Comparison of ENCODE assay signal across 9 cellular contexts in genomic region chr17:78132086-78132676, GRCh38. TPM values are rescaled to one million over a fixed set of nuclear protein-coding genes. Genes with fewer than 3 reads are reported as not detected.
DNase-seq lines count a peak whose midpoint lies in the region; ATAC-seq, FAIRE-seq and TF ChIP-seq lines count a peak whose summit lies in the region.
"Had no signal": no experiment of that assay in that cellular context is flagged by ENCODE, and none has a peak within 500 bp of the region (broad histone marks: within the 10 kb centered on the region; RNA-seq: fewer than 3 reads in every experiment).

No MANE protein-coding gene starts in this region.

- H3K4me2 ChIP-seq in GM12878 (ENCODE audit: control insufficient read depth, insufficient read depth), result peak overlapping the region; percentile 96

- H4K20me1 ChIP-seq in GM12878 (ENCODE audit: control insufficient read depth, insufficient read depth), result no peaks in the 10 kb centered on the region

- no peak for TF ChIP-seq EP300 in GM12878 (IDR thresholded peaks at IDR 0.05; ENCODE audit: borderline replicate concordance in 1 of 2, control insufficient read depth in 1 of 2, low read depth in 2 of 2, low read length in 2 of 2)

- peak; percentile 87 for DNase-seq in GM12865 (ENCODE audit: low read depth)
- DNase-seq in NCI-H69 (lab: John Stamatoyannopoulos, UW), result peak; percentile 54
- DNase-seq in GM12878 (ENCODE audit: low read depth, low spot score), result no peak
- peak; percentile 67 to 94 (median 82) for DNase-seq in mucosa of descending colon
- DNase-seq in vagina (ENCODE audit: extremely low spot score in 2 of 2), result no peak
- DNase-seq in HuH-7.5 (ENCODE audit: low spot score), result no peak

- CTCF ChIA-PET in GM12878 (lab: Yijun Ruan, JAX), result interaction anchor here (1.3 to 9.5 kb wide), 3 partner anchors 5 to 42 kb away, joined by 4 to 132 read pairs (median 66); partner anchors contain the start of gene TMC6

- SMC1A ChIA-PET in GM12878 (lab: Charles Lee; ENCODE audit: uncharacterized antibody, unreplicated experiment), result no interaction called here

- WGBS in GM12878 (ENCODE audit: insufficient coverage, insufficient replicate concordance, low lambda C conversion rate, missing lambda C conversion rate), result 2% methylated on average over 23 of the region's 38 CpGs

- H3K4me3 ChIP-seq in GM12865 (ENCODE audit: low read depth, low read length), result peak overlapping the region; percentile 87
- H3K4me3 ChIP-seq in GM12878, result peak overlapping the region; percentile 94
- no peak overlapping the region for H3K4me3 ChIP-seq in mucosa of descending colon
- H3K4me3 ChIP-seq in vagina, result peak overlapping the region; percentile 32 to 37

- ATAC-seq in GM12878, result peak; percentile 27
- ATAC-seq in mucosa of descending colon, result peak; percentile 36
- no peak for ATAC-seq in HG02763 (IDR thresholded peaks at IDR 0.05; ENCODE audit: unreplicated experiment)
- no peak for ATAC-seq in GM19351 (IDR thresholded peaks at IDR 0.05; ENCODE audit: unreplicated experiment)

- peaks cover 82% of the 10 kb centered on the region for H3K79me2 ChIP-seq in GM12878 (ENCODE audit: control insufficient read depth, insufficient read depth, low read length)

- no TSS peak for BruUV-seq in GM12878 (replicated peaks; lab: Mats Ljungman, UMichigan)

- H3K36me3 ChIP-seq in GM12878 (ENCODE audit: control insufficient read depth in 2 of 2, insufficient read depth in 2 of 2, low read length in 1 of 2) (peaks cover 13 to 16% of the 10 kb centered on the region in 2 experiments; a peak in 3 of 4 replicates), mucosa of descending colon (ENCODE audit: low read depth) (no peaks in the 10 kb centered on the region), vagina (no peaks in the 10 kb centered on the region)

- H3K27me3 ChIP-seq in GM12878 (replicated peaks in 1 of 2; ENCODE audit: control insufficient read depth in 2 of 2, insufficient read depth in 2 of 2, low read length in 1 of 2), result no peaks in the 10 kb centered on the region
- no peaks in the 10 kb centered on the region for H3K27me3 ChIP-seq in vagina

- no peak for TF ChIP-seq RAD21 in GM12878 (IDR thresholded peaks at IDR 0.05; ENCODE audit: insufficient read depth, low read depth, low read length)

- no peak overlapping the region for H2AFZ ChIP-seq in GM12878 (ENCODE audit: control insufficient read depth, low read depth, low read length)

- H3K27ac ChIP-seq in GM12878 (ENCODE audit: control insufficient read depth, insufficient read depth) (peak overlapping the region; percentile 93), vagina (peak overlapping the region; percentile 48)

- POLR2A ChIA-PET in GM12878 (lab: Charles Lee), result interaction anchor here (0.9 to 3.7 kb wide), 4 partner anchors 12 to 44 kb away, joined by 3 to 13 read pairs (median 5); partner anchors contain the start of gene SYNGR2

- in situ Hi-C loops in GM12878 (cut with MboI), result no loop called here

- H3K9ac ChIP-seq in GM12878 (ENCODE audit: control insufficient read depth, insufficient read depth, low read length), result peak overlapping the region; percentile 86

- FAIRE-seq in GM12878 (lab: Jason Lieb, UNC), result peak; percentile 27

- H3K4me1 ChIP-seq in GM12878 (ENCODE audit: control insufficient read depth, insufficient read depth, low read length), result peaks cover 56% of the 10 kb centered on the region
- H3K4me1 ChIP-seq in mucosa of descending colon (ENCODE audit: low read depth), result peaks cover 39% of the 10 kb centered on the region
- peaks cover 53% of the 10 kb centered on the region for H3K4me1 ChIP-seq in vagina

- H3K9me3 ChIP-seq in GM12878 (replicated peaks; ENCODE audit: control insufficient read depth, insufficient read depth, low read length), result no peaks in the 10 kb centered on the region
- no peaks in the 10 kb centered on the region for H3K9me3 ChIP-seq in mucosa of descending colon
- H3K9me3 ChIP-seq in vagina, result no peaks in the 10 kb centered on the region

- TF ChIP-seq CTCF in GM12865 (IDR thresholded peaks at IDR 0.05; ENCODE audit: insufficient read depth, low read depth, low read length, missing control alignments) (no peak), GM12878 (IDR thresholded peaks at IDR 0.05 in 2 of 3, conservative IDR thresholded peaks at IDR 0.05 in 1 of 3; ENCODE audit: control insufficient read depth in 2 of 3, extremely low read depth in 1 of 3, insufficient read depth in 1 of 3, low read depth in 3 of 3, low read length in 3 of 3) (0 out of 6 replicates have a peak, but pooled peaks of 1 of the 3 experiments have one; percentile 1), mucosa of descending colon (IDR thresholded peaks at IDR 0.05) (no peak), vagina (IDR thresholded peaks at IDR 0.05) (no peak)

- RAD21 ChIA-PET in GM12878 (lab: Charles Lee; ENCODE audit: unreplicated experiment), result interaction anchor here (0.6 to 2.7 kb wide), 6 partner anchors 12 to 704 kb away, joined by 3 to 6 read pairs (median 4); no protein-coding TSS in a partner anchor

- intact Hi-C loops in GM12878 (cut with micrococcal nuclease; ENCODE audit: unreplicated experiment), result no loop called here
- intact Hi-C loops in mucosa of descending colon (cut with DNase I, micrococcal nuclease), result no loop called here
- intact Hi-C loops in vagina (cut with DNase I), result no loop called here

- peak; percentile 73 for TF ChIP-seq POLR2A in GM12878 (IDR thresholded peaks at IDR 0.05; ENCODE audit: low read depth, low read length)
- TF ChIP-seq POLR2A in vagina (IDR thresholded peaks at IDR 0.05), result no peak

RNA-seq across cellular contexts. Expression of gene TMC8, which starts 1.6 kb away (rescaled TPM):
- 310 and 316 TPM in 2 replicates for total RNA-seq in GM12878 (2013; cell fraction: nucleolus; rRNA removed)
- total RNA-seq in GM12878 (2014; rRNA removed), result 40.9 and 41.9 TPM in 2 replicates
- 22.2 and 25.4 TPM in 2 replicates for total RNA-seq in GM12878 (2014; rRNA removed; fragmentation: Illumina TruSeq; extraction: Trizol)
- total RNA-seq in GM12878 (2021), result 120 and 128 TPM in 2 replicates
- polyA plus RNA-seq in GM12878 (2011; ENCODE audit: low read depth), result 110 TPM
- 19.5 and 36.5 TPM in 2 replicates for polyA plus RNA-seq in GM12878 (2011; rRNA removed)
- polyA plus RNA-seq in GM12878 (2011; cell fraction: cytosol; rRNA removed), result 62.8 and 67.7 TPM in 2 replicates
- 353 and 365 TPM in 2 replicates for polyA plus RNA-seq in GM12878 (2011; cell fraction: nucleus; rRNA removed)
- 116 and 163 TPM in 2 replicates for polyA plus RNA-seq in GM12878 (2012)
- 16.7 and 45.9 TPM in 2 replicates for polyA plus RNA-seq in GM12878 (2014; fragmentation: Illumina TruSeq; extraction: Trizol)
- 1 to 10 TPM; 2.7 to 8.4 TPM for polyA plus RNA-seq in GM12878 (2014; fragmentation: Nextera tagmentation; extraction: Ambion mirVana)
- polyA plus RNA-seq in GM12878 (2014; rRNA removed), result 118 and 129 TPM in 2 replicates
- polyA plus RNA-seq in GM12878 (2016; fragmentation: Nextera tagmentation; extraction: Ambion mirVana), result 10 to 100 TPM; 38.2 to 48.1 TPM
- polyA minus RNA-seq in GM12878 (2011; rRNA and poly(A)+ RNA removed), result 87.9 and 94.3 TPM in 2 replicates
- polyA minus RNA-seq in GM12878 (2011; cell fraction: cytosol; rRNA and poly(A)+ RNA removed), result 17.8 and 22.5 TPM in 2 replicates
- polyA minus RNA-seq in GM12878 (2011; cell fraction: nucleus; rRNA and poly(A)+ RNA removed), result 96.8 and 128 TPM in 2 replicates
- total RNA-seq in mucosa of descending colon, result 10 to 100 TPM in 1 of 3 donors, 1 to 10 TPM in 2; 6.0 to 11.4 (median 8.5) TPM
- 24.6 TPM for total RNA-seq in vagina
- total RNA-seq: LHCN-M2 had no signal

RNA-seq across cellular contexts. Expression of gene TMC6, which starts 3.6 kb away (rescaled TPM):
- total RNA-seq in GM12878 (2013; cell fraction: nucleolus; rRNA removed), result 479 and 553 TPM in 2 replicates
- 104 and 117 TPM in 2 replicates for total RNA-seq in GM12878 (2014; rRNA removed)
- total RNA-seq in GM12878 (2014; rRNA removed; fragmentation: Illumina TruSeq; extraction: Trizol), result 34.2 and 39.1 TPM in 2 replicates
- total RNA-seq in GM12878 (2021), result 206 and 232 TPM in 2 replicates
- 47.5 TPM for polyA plus RNA-seq in GM12878 (2011; ENCODE audit: low read depth)
- polyA plus RNA-seq in GM12878 (2011; rRNA removed), result 25.6 and 38.0 TPM in 2 replicates
- polyA plus RNA-seq in GM12878 (2011; cell fraction: cytosol; rRNA removed), result 39.0 and 65.3 TPM in 2 replicates
- polyA plus RNA-seq in GM12878 (2011; cell fraction: nucleus; rRNA removed), result 658 and 780 TPM in 2 replicates
- polyA plus RNA-seq in GM12878 (2012), result 192 and 207 TPM in 2 replicates
- 2.0 and 20.0 TPM in 2 replicates for polyA plus RNA-seq in GM12878 (2014; fragmentation: Illumina TruSeq; extraction: Trizol)
- polyA plus RNA-seq in GM12878 (2014; fragmentation: Nextera tagmentation; extraction: Ambion mirVana), result 10 to 100 TPM in 1 of 2 experiments, 1 to 10 TPM in 1; 1.9 to 11.5 TPM
- polyA plus RNA-seq in GM12878 (2014; rRNA removed), result 136 and 153 TPM in 2 replicates
- polyA plus RNA-seq in GM12878 (2016; fragmentation: Nextera tagmentation; extraction: Ambion mirVana), result 10 to 100 TPM; 82.0 to 94.4 TPM
- 24.9 and 76.7 TPM in 2 replicates for polyA minus RNA-seq in GM12878 (2011; rRNA and poly(A)+ RNA removed)
- polyA minus RNA-seq in GM12878 (2011; cell fraction: cytosol; rRNA and poly(A)+ RNA removed), result 38.3 and 48.8 TPM in 2 replicates
- 152 and 216 TPM in 2 replicates for polyA minus RNA-seq in GM12878 (2011; cell fraction: nucleus; rRNA and poly(A)+ RNA removed)
- total RNA-seq in mucosa of descending colon, result 100 to 1,000 TPM in 2 of 3 donors, 10 to 100 TPM in 1; 53.8 to 108 (median 105) TPM
- 64.8 TPM for total RNA-seq in vagina

RNA-seq across cellular contexts. Expression of gene C17orf99, which starts 14.0 kb away (rescaled TPM):
- 3.6 and 5.5 TPM in 2 replicates for total RNA-seq in GM12878 (2013; cell fraction: nucleolus; rRNA removed)
- 2.1 and 5.9 TPM in 2 replicates for total RNA-seq in GM12878 (2014; rRNA removed)
- 1.6 and 1.9 TPM in 2 replicates for total RNA-seq in GM12878 (2014; rRNA removed; fragmentation: Illumina TruSeq; extraction: Trizol)
- total RNA-seq in GM12878 (2021), result 3.1 and 4.4 TPM in 2 replicates
- 1.5 TPM for polyA plus RNA-seq in GM12878 (2011; ENCODE audit: low read depth)
- polyA plus RNA-seq in GM12878 (2011; rRNA removed), result 2.2 and 3.5 TPM in 2 replicates
- 4.1 and 4.5 TPM in 2 replicates for polyA plus RNA-seq in GM12878 (2011; cell fraction: cytosol; rRNA removed)
- 5.0 and 11.8 TPM in 2 replicates for polyA plus RNA-seq in GM12878 (2011; cell fraction: nucleus; rRNA removed)
- 3.6 and 6.7 TPM in 2 replicates for polyA plus RNA-seq in GM12878 (2012)
- 0.22 and 1.4 TPM in 2 replicates for polyA plus RNA-seq in GM12878 (2014; fragmentation: Illumina TruSeq; extraction: Trizol)
- polyA plus RNA-seq in GM12878 (2014; fragmentation: Nextera tagmentation; extraction: Ambion mirVana), result under 1 TPM; 0.20 to 0.48 TPM
- polyA plus RNA-seq in GM12878 (2014; rRNA removed), result 4.8 and 5.6 TPM in 2 replicates
- polyA plus RNA-seq in GM12878 (2016; fragmentation: Nextera tagmentation; extraction: Ambion mirVana), result 1 to 10 TPM; 3.0 to 4.5 TPM
- polyA minus RNA-seq in GM12878 (2011; rRNA and poly(A)+ RNA removed), result 2.9 and 5.1 TPM in 2 replicates
- polyA minus RNA-seq in GM12878 (2011; cell fraction: cytosol; rRNA and poly(A)+ RNA removed), result 2.7 TPM in 1 of 2 replicates, not detected in the other
- 0.36 and 4.7 TPM in 2 replicates for polyA minus RNA-seq in GM12878 (2011; cell fraction: nucleus; rRNA and poly(A)+ RNA removed)
- total RNA-seq in mucosa of descending colon, result not detected
- total RNA-seq in vagina, result not detected
- total RNA-seq: LHCN-M2 had no signal

RNA-seq across cellular contexts. Expression of gene SYNGR2, which starts 36.2 kb away (rescaled TPM):
- total RNA-seq in GM12878 (2013; cell fraction: nucleolus; rRNA removed), result 161 and 167 TPM in 2 replicates
- total RNA-seq in GM12878 (2014; rRNA removed) (189 and 212 TPM in 2 replicates), GM12878 (2014; rRNA removed; fragmentation: Illumina TruSeq; extraction: Trizol) (112 and 126 TPM in 2 replicates), GM12878 (2021) (291 and 310 TPM in 2 replicates), mucosa of descending colon (100 to 1,000 TPM in 2 of 3 donors, 10 to 100 TPM in 1; 90.4 to 202 (median 196) TPM), vagina (82.3 TPM)
- 105 TPM for polyA plus RNA-seq in GM12878 (2011; ENCODE audit: low read depth)
- polyA plus RNA-seq in GM12878 (2011; rRNA removed) (134 and 329 TPM in 2 replicates), GM12878 (2014; fragmentation: Illumina TruSeq; extraction: Trizol) (69.3 and 212 TPM in 2 replicates), GM12878 (2014; fragmentation: Nextera tagmentation; extraction: Ambion mirVana) (10 to 100 TPM in 1 of 2 experiments, 1 to 10 TPM in 1; 4.4 to 28.8 TPM), GM12878 (2014; rRNA removed) (310 and 312 TPM in 2 replicates), GM12878 (2016; fragmentation: Nextera tagmentation; extraction: Ambion mirVana) (100 to 1,000 TPM; 491 to 529 TPM)
- polyA plus RNA-seq in GM12878 (2011; cell fraction: cytosol; rRNA removed), result 630 and 860 TPM in 2 replicates
- 304 and 332 TPM in 2 replicates for polyA plus RNA-seq in GM12878 (2011; cell fraction: nucleus; rRNA removed)
- polyA plus RNA-seq in GM12878 (2012), result 386 and 393 TPM in 2 replicates
- polyA minus RNA-seq in GM12878 (2011; rRNA and poly(A)+ RNA removed), result 329 and 477 TPM in 2 replicates
- 131 and 150 TPM in 2 replicates for polyA minus RNA-seq in GM12878 (2011; cell fraction: cytosol; rRNA and poly(A)+ RNA removed)
- 60.8 and 82.3 TPM in 2 replicates for polyA minus RNA-seq in GM12878 (2011; cell fraction: nucleus; rRNA and poly(A)+ RNA removed)

RNA-seq across cellular contexts. Expression of gene TK1, which starts 54.7 kb away (rescaled TPM):
- 11.3 and 13.8 TPM in 2 replicates for total RNA-seq in GM12878 (2013; cell fraction: nucleolus; rRNA removed)
- total RNA-seq in GM12878 (2014; rRNA removed) (93.2 and 102 TPM in 2 replicates), GM12878 (2014; rRNA removed; fragmentation: Illumina TruSeq; extraction: Trizol) (49.9 and 53.4 TPM in 2 replicates), GM12878 (2021) (89.7 and 96.3 TPM in 2 replicates), mucosa of descending colon (10 to 100 TPM in 2 of 3 donors, 1 to 10 TPM in 1; 8.9 to 46.5 (median 10.2) TPM), vagina (3.7 TPM)
- polyA plus RNA-seq in GM12878 (2011; ENCODE audit: low read depth), result 34.9 TPM
- polyA plus RNA-seq in GM12878 (2011; rRNA removed) (32.6 and 62.7 TPM in 2 replicates), GM12878 (2014; fragmentation: Illumina TruSeq; extraction: Trizol) (27.4 and 55.2 TPM in 2 replicates), GM12878 (2014; fragmentation: Nextera tagmentation; extraction: Ambion mirVana) (10 to 100 TPM in 1 of 2 experiments, 1 to 10 TPM in 1; 4.6 to 13.0 TPM), GM12878 (2014; rRNA removed) (127 and 128 TPM in 2 replicates), GM12878 (2016; fragmentation: Nextera tagmentation; extraction: Ambion mirVana) (100 to 1,000 TPM; 168 to 175 TPM)
- polyA plus RNA-seq in GM12878 (2011; cell fraction: cytosol; rRNA removed), result 161 and 278 TPM in 2 replicates
- polyA plus RNA-seq in GM12878 (2011; cell fraction: nucleus; rRNA removed), result 136 and 156 TPM in 2 replicates
- polyA plus RNA-seq in GM12878 (2012), result 62.9 and 70.7 TPM in 2 replicates
- 92.8 and 202 TPM in 2 replicates for polyA minus RNA-seq in GM12878 (2011; rRNA and poly(A)+ RNA removed)
- 47.4 and 52.8 TPM in 2 replicates for polyA minus RNA-seq in GM12878 (2011; cell fraction: cytosol; rRNA and poly(A)+ RNA removed)
- 23.5 and 34.4 TPM in 2 replicates for polyA minus RNA-seq in GM12878 (2011; cell fraction: nucleus; rRNA and poly(A)+ RNA removed)

Comparison
In these comparisons a context has a peak if more than half of its experiments do, and no peak if none do; other contexts are left out.
1. DNase-seq: peak in GM12865 (single experiment), NCI-H69 (single experiment) and mucosa of descending colon (3 of 3); none in GM12878 (single experiment), vagina (0 of 2) and HuH-7.5 (single experiment).
2. ATAC-seq: peak in GM12878 (single experiment) and mucosa of descending colon (single experiment); none in HG02763 (single experiment) and GM19351 (single experiment).